Comparison of ENCODE assay signal across 15 cellular contexts in the genomic region with DNA sequence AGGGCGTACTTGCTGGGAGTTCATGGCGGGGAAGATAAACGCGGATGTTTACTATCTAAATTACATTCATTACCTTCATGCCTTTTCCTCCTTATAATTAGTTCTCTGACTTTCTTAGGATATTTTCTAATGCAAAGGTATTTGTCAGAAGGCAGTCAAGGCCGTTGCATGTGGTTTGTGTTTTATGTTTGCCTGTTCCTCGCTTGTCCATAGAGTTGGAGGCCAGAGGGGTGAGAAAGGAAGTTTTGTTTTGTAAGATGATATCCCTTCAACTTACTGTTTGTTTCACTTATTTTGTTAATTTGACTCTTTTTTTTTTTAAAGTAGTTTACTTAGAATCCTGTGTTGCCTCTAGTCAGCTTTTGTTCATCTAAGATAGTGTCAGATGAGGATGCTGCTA. TPM values are rescaled to one million over a fixed set of nuclear protein-coding genes. Genes with fewer than 3 reads are reported as not detected.
DNase-seq lines count a peak whose midpoint lies in the region; ATAC-seq and TF ChIP-seq lines count a peak whose summit lies in the region.
"Had no signal": no experiment of that assay in that cellular context is flagged by ENCODE, and none has a peak within 500 bp of the region (broad histone marks: within the 10 kb centered on the region; RNA-seq: fewer than 3 reads in every experiment).

No MANE protein-coding gene starts in this region.

- no peak overlapping the region for H2BK15ac ChIP-seq in neuronal stem cell (ENCODE audit: low read length)

- peak overlapping the region in 8 of 10 donors; percentile 3 to 37 (median 27) for H3K4me3 ChIP-seq in heart right ventricle
- peak overlapping the region; percentile 0 to 41 (median 22) for H3K4me3 ChIP-seq in esophagus muscularis mucosa
- H3K4me3 ChIP-seq in neuronal stem cell (ENCODE audit: low read length in 2 of 2) = no peak overlapping the region
- H3K4me3 ChIP-seq in uterus = peak overlapping the region; percentile 1 to 10

- H4K91ac ChIP-seq in neuronal stem cell (ENCODE audit: low read depth, low read length, poor library complexity) = no peak overlapping the region

- no peak for TF ChIP-seq EP300 in esophagus muscularis mucosa (IDR thresholded peaks at IDR 0.05)

- H4K8ac ChIP-seq in neuronal stem cell (ENCODE audit: low read depth, low read length) = no peak overlapping the region

- peaks cover 0 to 1% (median 0%) of the 10 kb centered on the region in 9 donors for H3K36me3 ChIP-seq in heart right ventricle
- peaks cover 0 to 7% (median under 1%) of the 10 kb centered on the region in 4 donors for H3K36me3 ChIP-seq in esophagus muscularis mucosa
- H3K36me3 ChIP-seq in neuronal stem cell (replicated peaks in 1 of 2; ENCODE audit: control insufficient read depth in 2 of 2, insufficient read depth in 2 of 2, low read length in 2 of 2) = peaks cover 1 to 2% of the 10 kb centered on the region in 2 donors
- no peaks in the 10 kb centered on the region for H3K36me3 ChIP-seq in uterus

- H3K4ac ChIP-seq in neuronal stem cell (ENCODE audit: low read length) = no peak overlapping the region

- no peak overlapping the region for H3K23ac ChIP-seq in neuronal stem cell (ENCODE audit: low read depth, low read length, poor library complexity)

- H2BK12ac ChIP-seq in neuronal stem cell (ENCODE audit: low read length) = no peak overlapping the region

- H3K9me3 ChIP-seq in heart right ventricle (no peaks in the 10 kb centered on the region), esophagus muscularis mucosa (no peaks in the 10 kb centered on the region), neuronal stem cell (replicated peaks in 1 of 2; ENCODE audit: control insufficient read depth in 2 of 2, insufficient read depth in 1 of 2, low read depth in 1 of 2, low read length in 2 of 2) (no peaks in the 10 kb centered on the region), uterus (no peaks in the 10 kb centered on the region)

- H3K27me3 ChIP-seq in heart right ventricle (peaks cover 0 to 32% (median 0%) of the 10 kb centered on the region in 7 donors), esophagus muscularis mucosa (no peaks in the 10 kb centered on the region), neuronal stem cell (ENCODE audit: control insufficient read depth in 3 of 3, insufficient read depth in 3 of 3, low read depth in 1 of 3, low read length in 3 of 3) (no peaks in the 10 kb centered on the region), uterus (no peaks in the 10 kb centered on the region)

- WGBS in heart right ventricle, 2 donors = 38 to 49% methylated on average over 6 of the region's 6 CpGs
- 62% methylated on average over 6 of the region's 6 CpGs for WGBS in esophagus muscularis mucosa
- no CpG with 5 or more reads among the region's 6 CpGs for WGBS in neuronal stem cell (ENCODE audit: extremely low coverage in 2 of 2, insufficient read length in 2 of 2, insufficient replicate concordance in 1 of 2), 2 donors

- H2BK120ac ChIP-seq in neuronal stem cell (ENCODE audit: low read depth, low read length) = no peak overlapping the region

- no peak for TF ChIP-seq POLR2A in esophagus muscularis mucosa (IDR thresholded peaks at IDR 0.05; ENCODE audit: low read depth)
- no peak for TF ChIP-seq POLR2A in uterus (IDR thresholded peaks at IDR 0.05)

- H3K18ac ChIP-seq in neuronal stem cell (ENCODE audit: low read length) = no peak overlapping the region

- H3K9ac ChIP-seq in neuronal stem cell (ENCODE audit: low read depth, low read length, poor library complexity) = no peak overlapping the region

- no peak for TF ChIP-seq CTCF in heart right ventricle (IDR thresholded peaks at IDR 0.05)
- no peak for TF ChIP-seq CTCF in esophagus muscularis mucosa (IDR thresholded peaks at IDR 0.05)
- TF ChIP-seq CTCF in uterus (IDR thresholded peaks at IDR 0.05) = no peak

- no peak for DNase-seq in heart right ventricle
- DNase-seq in left cardiac atrium = no peak
- DNase-seq in esophagus muscularis mucosa (ENCODE audit: extremely low spot score) = no peak
- no peak for DNase-seq in neuronal stem cell (ENCODE audit: low spot score)
- no peak for DNase-seq in uterus
- DNase-seq in activated CD4-positive, CD25-positive, alpha-beta regulatory T cell (lab: John Stamatoyannopoulos, UW) = no peak
- DNase-seq in NCI-H526 treated with DMSO at 0.1 percent for 48 hours (lab: John Stamatoyannopoulos, UW) = no peak
- DNase-seq in NCI-H1417 (lab: John Stamatoyannopoulos, UW) = no peak
- DNase-seq: activated effector memory CD4-positive, alpha-beta T cell treated with anti-CD3 and anti-CD28 coated beads, Interleukin-2, amount 50 U/mL, for 16 hours; COR-L47; effector CD4-positive, alpha-beta T cell; GF-D8; immature natural killer cell had no signal

- H2BK5ac ChIP-seq in neuronal stem cell (ENCODE audit: low read length) = no peak overlapping the region

- no peak overlapping the region for H2AK5ac ChIP-seq in neuronal stem cell (ENCODE audit: low read depth, low read length)

- ATAC-seq in heart right ventricle = no peak
- ATAC-seq in left cardiac atrium = no peak

- peak overlapping the region; percentile 51 for H2AFZ ChIP-seq in neuronal stem cell (ENCODE audit: low read length)

- H3K14ac ChIP-seq in neuronal stem cell (ENCODE audit: low read length) = no peak overlapping the region

- intact Hi-C loops in heart right ventricle (cut with DNase I) (loop anchor here in 7 of 10 donors (10.0 kb wide), 3 partner anchors 180 to 260 kb away; no protein-coding TSS in a partner anchor), left cardiac atrium (cut with DNase I) (loop anchor here (10.0 kb wide), 2 partner anchors 110 to 180 kb away; no protein-coding TSS in a partner anchor), esophagus muscularis mucosa (cut with DNase I) (no loop called here), uterus (cut with DNase I; ENCODE audit: low total_unique reads) (no loop called here)

- no peaks in the 10 kb centered on the region for H3K79me1 ChIP-seq in neuronal stem cell (ENCODE audit: low read depth, low read length)

- H3K4me2 ChIP-seq in neuronal stem cell (ENCODE audit: insufficient read depth, low read length, poor library complexity, severe bottlenecking) = no peak overlapping the region

- H3K27ac ChIP-seq in heart right ventricle (peak overlapping the region in 6 of 10 donors; percentile 30 to 64 (median 37)), esophagus muscularis mucosa (replicated peaks in 1 of 4) (peak overlapping the region; percentile 70 to 97 (median 96)), neuronal stem cell (replicated peaks; ENCODE audit: low read length) (no peak overlapping the region), uterus (peak overlapping the region; percentile 33 to 99)
- H3K27ac ChIP-seq: VCaP had no signal

- peaks cover 3 to 39% (median 19%) of the 10 kb centered on the region in 9 donors for H3K4me1 ChIP-seq in heart right ventricle
- peaks cover 16 to 48% (median 41%) of the 10 kb centered on the region in 4 donors for H3K4me1 ChIP-seq in esophagus muscularis mucosa
- H3K4me1 ChIP-seq in neuronal stem cell (ENCODE audit: control insufficient read depth in 2 of 2, insufficient read depth in 1 of 2, low read depth in 1 of 2, low read length in 2 of 2) = peaks cover 21 to 31% of the 10 kb centered on the region in 2 donors
- H3K4me1 ChIP-seq in uterus = no peaks in the 10 kb centered on the region

RNA-seq across cellular contexts. Expression of a gene that starts 4.0 kb away (rescaled TPM):
- 10 to 100 TPM in 9 of 10 donors, 1 to 10 TPM in 1; 6.1 to 60.5 (median 40.7) TPM for total RNA-seq in heart right ventricle
- polyA plus RNA-seq in heart right ventricle = 10 to 100 TPM in 1 of 2 donors, 1 to 10 TPM in 1; 6.5 to 71.3 TPM
- total RNA-seq in left cardiac atrium = 100 to 1,000 TPM; 194 to 230 TPM
- 100 to 1,000 TPM; 418 to 749 (median 509) TPM for total RNA-seq in esophagus muscularis mucosa
- polyA plus RNA-seq in neuronal stem cell (2013, experiment 1 of 2) = 69.1 TPM
- 70.8 TPM for polyA plus RNA-seq in neuronal stem cell (2013, experiment 2 of 2)
- 100 to 1,000 TPM; 104 to 254 (median 202) TPM for total RNA-seq in uterus
- total RNA-seq: activated CD8-positive, alpha-beta memory T cell treated with anti-CD3 and anti-CD28 coated beads for 36 hours had no signal
- polyA plus RNA-seq: immature natural killer cell had no signal

Comparison
In these comparisons a context has a peak if more than half of its experiments do, and no peak if none do; other contexts are left out.
1. H3K4me3 ChIP-seq: peak in heart right ventricle (8 of 10), esophagus muscularis mucosa (4 of 4) and uterus (2 of 2); none in neuronal stem cell (0 of 2).
2. intact Hi-C loops: an anchor here in heart right ventricle (10.0 kb wide) and left cardiac atrium (10.0 kb wide); none called in esophagus muscularis mucosa and uterus.